ENCODE assay signal across 18 cellular contexts in genomic region chr5:68259696-68260095, GRCh38. TPM values are rescaled to one million over a fixed set of nuclear protein-coding genes. Genes with fewer than 3 reads are reported as not detected.
DNase-seq lines count a peak whose midpoint lies in the region; ATAC-seq and TF ChIP-seq lines count a peak whose summit lies in the region.
"Had no signal": no experiment of that assay in that cellular context is flagged by ENCODE, and none has a peak within 500 bp of the region (broad histone marks: within the 10 kb centered on the region; RNA-seq: fewer than 3 reads in every experiment).

No MANE protein-coding gene starts in this region.

- H3K27me3 Mint-ChIP-seq in endodermal cell (ENCODE audit: insufficient read depth), result no peaks in the 10 kb centered on the region

- peaks cover 13% of the 10 kb centered on the region for H3K36me3 Mint-ChIP-seq in endodermal cell (ENCODE audit: low read depth)

- H3K27ac ChIP-seq in KOPT-K1 (ENCODE audit: low read depth, low read length, poor library complexity, severe bottlenecking) (peak overlapping the region; percentile 10), breast epithelium (peak overlapping the region; percentile 60 to 81), hepatocyte (peak overlapping the region; percentile 51), subcutaneous abdominal adipose tissue (ENCODE audit: low read depth, low read length) (peak overlapping the region; percentile 89), endodermal cell (ENCODE audit: low read depth, low read length) (no peak overlapping the region), aorta (ENCODE audit: low read depth in 1 of 2, low read length in 2 of 2) (peak overlapping the region in 1 of 2 donors; percentile 4)

- H3K9me3 ChIP-seq in KOPT-K1 (ENCODE audit: insufficient read depth, low read length, poor library complexity, severe bottlenecking) (no peaks in the 10 kb centered on the region), breast epithelium (no peaks in the 10 kb centered on the region), hepatocyte (ENCODE audit: low read depth) (no peaks in the 10 kb centered on the region), subcutaneous abdominal adipose tissue (ENCODE audit: control insufficient read depth in 5 of 5, low read length in 5 of 5) (no peaks in the 10 kb centered on the region), endodermal cell (ENCODE audit: control insufficient read depth, low read length) (peaks cover 19% of the 10 kb centered on the region), aorta (ENCODE audit: control insufficient read depth, low read length) (no peaks in the 10 kb centered on the region)
- H3K9me3 ChIP-seq: esophagus squamous epithelium, SK-N-SH had no signal

- no peak for TF ChIP-seq POLR2A in breast epithelium (IDR thresholded peaks at IDR 0.05)
- TF ChIP-seq POLR2A in GM18505 (IDR thresholded peaks at IDR 0.05; ENCODE audit: borderline replicate concordance, extremely low read depth, insufficient read depth, insufficient read length), result no peak

- ATAC-seq in GM18505 (IDR thresholded peaks at IDR 0.05; ENCODE audit: unreplicated experiment), result no peak
- no peak for ATAC-seq in aorta (ENCODE audit: low FRiP score)

- no peak overlapping the region for H3K27ac Mint-ChIP-seq in endodermal cell

- TF ChIP-seq CTCF in breast epithelium (IDR thresholded peaks at IDR 0.05), result no peak
- TF ChIP-seq CTCF in hepatocyte (IDR thresholded peaks at IDR 0.05; ENCODE audit: poor library complexity), result no peak
- no peak for TF ChIP-seq CTCF in endodermal cell (conservative IDR thresholded peaks at IDR 0.05)

- H3K4me3 Mint-ChIP-seq in endodermal cell, result no peak overlapping the region

- H3K4me3 ChIP-seq in breast epithelium (no peak overlapping the region), hepatocyte (no peak overlapping the region), subcutaneous abdominal adipose tissue (ENCODE audit: low read depth in 1 of 5, low read length in 5 of 5) (no peak overlapping the region), endodermal cell (ENCODE audit: low read length) (no peak overlapping the region), aorta (ENCODE audit: low read length in 2 of 2) (no peak overlapping the region)
- H3K4me3 ChIP-seq: esophagus squamous epithelium had no signal

- H3K9ac ChIP-seq in subcutaneous abdominal adipose tissue (ENCODE audit: low read length in 5 of 5) (no peak overlapping the region), endodermal cell (ENCODE audit: extremely low read depth, low read length, poor library complexity, severe bottlenecking) (no peak overlapping the region)
- H3K9ac ChIP-seq: SK-N-SH had no signal

- H3K27me3 ChIP-seq in breast epithelium (no peaks in the 10 kb centered on the region), hepatocyte (no peaks in the 10 kb centered on the region), subcutaneous abdominal adipose tissue (ENCODE audit: control insufficient read depth in 5 of 5, insufficient read depth in 4 of 5, low read length in 5 of 5) (no peaks in the 10 kb centered on the region), endodermal cell (ENCODE audit: control insufficient read depth, insufficient read depth, low read length, poor library complexity, severe bottlenecking) (no peaks in the 10 kb centered on the region), aorta (ENCODE audit: control insufficient read depth in 1 of 2, insufficient read depth in 2 of 2, low read length in 1 of 2) (no peaks in the 10 kb centered on the region)
- H3K27me3 ChIP-seq: esophagus squamous epithelium had no signal

- H3K79me2 ChIP-seq in hepatocyte, result peaks cover 98% of the 10 kb centered on the region

- peaks cover 4% of the 10 kb centered on the region for H3K9me3 Mint-ChIP-seq in endodermal cell

- no peak overlapping the region for H2AFZ ChIP-seq in hepatocyte

- H4K20me1 ChIP-seq in hepatocyte (ENCODE audit: insufficient read depth, poor library complexity, severe bottlenecking), result peaks cover 34% of the 10 kb centered on the region

- H3K4me2 ChIP-seq in hepatocyte, result no peak overlapping the region
- H3K4me2 ChIP-seq: SK-N-SH had no signal

- H3K4me1 ChIP-seq in breast epithelium, result peaks cover 6 to 9% of the 10 kb centered on the region in 2 donors
- H3K4me1 ChIP-seq in hepatocyte (ENCODE audit: insufficient read depth), result peaks cover 51% of the 10 kb centered on the region
- H3K4me1 ChIP-seq in subcutaneous abdominal adipose tissue (ENCODE audit: control insufficient read depth in 5 of 5, insufficient read depth in 5 of 5, low read length in 5 of 5), result peaks cover 4 to 77% (median 70%) of the 10 kb centered on the region in 5 donors
- H3K4me1 ChIP-seq in endodermal cell (ENCODE audit: control insufficient read depth, insufficient read depth, low read length), result no peaks in the 10 kb centered on the region
- peaks cover 7 to 43% of the 10 kb centered on the region in 2 donors for H3K4me1 ChIP-seq in aorta (ENCODE audit: control insufficient read depth in 1 of 2, insufficient read depth in 2 of 2, low read length in 2 of 2)

- H3K36me3 ChIP-seq in KOPT-K1 (ENCODE audit: insufficient read depth, low read length) (no peaks in the 10 kb centered on the region), breast epithelium (no peaks in the 10 kb centered on the region), hepatocyte (replicated peaks; ENCODE audit: insufficient read depth, low read depth) (no peaks in the 10 kb centered on the region), subcutaneous abdominal adipose tissue (ENCODE audit: control insufficient read depth in 5 of 5, insufficient read depth in 5 of 5, low read length in 5 of 5) (no peaks in the 10 kb centered on the region), endodermal cell (ENCODE audit: control insufficient read depth, insufficient read depth, low read length) (no peaks in the 10 kb centered on the region), aorta (ENCODE audit: control insufficient read depth in 1 of 2, insufficient read depth in 2 of 2, low read length in 1 of 2) (no peaks in the 10 kb centered on the region)
- H3K36me3 ChIP-seq: esophagus squamous epithelium had no signal

- 81% methylated on average over 2 of the region's 2 CpGs for WGBS in hepatocyte (ENCODE audit: low lambda C conversion rate, missing lambda C conversion rate)
- 88 to 92% methylated on average over 2 of the region's 2 CpGs for WGBS in endodermal cell (ENCODE audit: insufficient coverage in 1 of 2, insufficient read length in 1 of 2), 2 experiments
- 11 to 18% methylated on average over 2 of the region's 2 CpGs for WGBS in aorta, 2 donors

- intact Hi-C loops in breast epithelium (cut with DNase I; ENCODE audit: low total_unique reads), result loop anchor here (10.0 kb wide), 1 partner anchor 1015 kb away; no protein-coding TSS in a partner anchor
- intact Hi-C loops in aorta (cut with DNase I), result no loop called here

- H3K9me2 ChIP-seq in hepatocyte (replicated peaks; ENCODE audit: insufficient read depth), result no peaks in the 10 kb centered on the region
- H3K9me2 ChIP-seq: SK-N-SH had no signal

- DNase-seq in breast epithelium (ENCODE audit: low spot score in 2 of 2) (no peak), hepatocyte (ENCODE audit: low spot score) (no peak), endodermal cell (no peak), aorta (no peak)
- DNase-seq: activated CD4-positive, alpha-beta T cell treated with anti-CD3 and anti-CD28 coated beads, Interleukin-2, amount 50 U/mL, for 4 hours; activated naive CD4-positive, alpha-beta T cell treated with Interleukin-2 at 50 U/mL for 16 hours; DMS153; effector CD8-positive, alpha-beta T cell; esophagus squamous epithelium; KG1; mesendoderm; NCI-H1694; NCI-H2171 treated with DMSO at 0.1 percent for 48 hours; NCI-H524 treated with DMSO at 0.1 percent for 48 hours; SK-N-SH had no signal

- peaks cover 6% of the 10 kb centered on the region for H3K4me1 Mint-ChIP-seq in endodermal cell

RNA-seq across cellular contexts. Expression of gene PIK3R1, which starts 44.1 kb away (rescaled TPM):
- total RNA-seq in breast epithelium, result 100 to 1,000 TPM; 193 to 429 (median 275) TPM
- 86.3 and 109 TPM in 2 replicates for total RNA-seq in hepatocyte
- polyA plus RNA-seq in hepatocyte, result 36.4 and 38.9 TPM in 2 replicates
- 10 to 100 TPM; 29.8 to 30.2 TPM for total RNA-seq in endodermal cell
- 29.8 TPM for polyA plus RNA-seq in endodermal cell (2013, experiment 1 of 2)
- polyA plus RNA-seq in endodermal cell (2013, experiment 2 of 2), result 31.2 TPM
- 100 to 1,000 TPM in 1 of 2 donors, 10 to 100 TPM in 1; 63.4 to 132 TPM for total RNA-seq in aorta
- 10 to 100 TPM; 12.3 to 23.2 TPM for polyA plus RNA-seq in aorta
